8 cellular contexts compared by ENCODE assay signal in genomic region chr1:25430073-25430665, GRCh38. TPM values are rescaled to one million over a fixed set of nuclear protein-coding genes. Genes with fewer than 3 reads are reported as not detected.
A peak's percentile ranks its signal among the peaks of the same experiment; 100 is the strongest.
DNase-seq lines count a peak whose midpoint lies in the region; ATAC-seq and TF ChIP-seq lines count a peak whose summit lies in the region.

No MANE protein-coding gene starts in this region.

- no peaks in the 10 kb centered on the region for H3K9me3 Mint-ChIP-seq in H9

- DNase-seq in GDM1 (lab: John Stamatoyannopoulos, UW) (peak; percentile 84), H9 (peak; percentile 73), M059J (ENCODE audit: low read depth) (peak; percentile 82), RWPE2 (ENCODE audit: low spot score) (peak; percentile 75), foreskin keratinocyte (no peak)
- peak; percentile 95 for DNase-seq in activated effector memory CD4-positive, alpha-beta T cell treated with anti-CD3 and anti-CD28 coated beads, Interleukin-2, amount 50 U/mL, for 16 hours

- H2BK120ac ChIP-seq in H9 (ENCODE audit: low read depth, low read length, poor library complexity, severe bottlenecking), result no peak overlapping the region

- H3K9ac ChIP-seq in H9 (ENCODE audit: extremely low read depth, insufficient read length, low read length) (peak overlapping the region; percentile 67), subcutaneous abdominal adipose tissue (ENCODE audit: low read length in 5 of 5) (peak overlapping the region; percentile 59 to 87 (median 78))

- H3K79me2 ChIP-seq in H9 (ENCODE audit: insufficient read depth, low read length), result no peaks in the 10 kb centered on the region

- H2BK12ac ChIP-seq in H9 (ENCODE audit: insufficient read length, low read depth, low read length), result no peak overlapping the region

- peak overlapping the region; percentile 96 for H3K4me2 ChIP-seq in H9 (ENCODE audit: insufficient read depth, insufficient read length, low read length)

- peaks cover 13 to 15% of the 10 kb centered on the region in 2 experiments for H3K4me1 Mint-ChIP-seq in H9

- H3K9me3 ChIP-seq in H9 (ENCODE audit: control insufficient read depth, low read depth, low read length) (no peaks in the 10 kb centered on the region), RWPE2 (ENCODE audit: severe bottlenecking) (no peaks in the 10 kb centered on the region), neuron (ENCODE audit: low read length) (no peaks in the 10 kb centered on the region), subcutaneous abdominal adipose tissue (ENCODE audit: control insufficient read depth in 5 of 5, low read length in 5 of 5) (no peaks in the 10 kb centered on the region)

- ATAC-seq in RWPE2 (ENCODE audit: low read depth), result peak; percentile 54
- peak; percentile 63 for ATAC-seq in foreskin keratinocyte

- H2BK5ac ChIP-seq in H9 (ENCODE audit: insufficient read length, low read length), result no peak overlapping the region

- H3K4ac ChIP-seq in H9 (ENCODE audit: low read depth, low read length), result no peak overlapping the region

- H3K36me3 ChIP-seq in RWPE2 (ENCODE audit: low read depth) (no peaks in the 10 kb centered on the region), neuron (ENCODE audit: insufficient read depth, low read length) (no peaks in the 10 kb centered on the region), subcutaneous abdominal adipose tissue (ENCODE audit: control insufficient read depth in 5 of 5, insufficient read depth in 5 of 5, low read length in 5 of 5) (no peaks in the 10 kb centered on the region)

- H2AFZ ChIP-seq in H9 (ENCODE audit: low read length) (peak overlapping the region; percentile 60), neuron (ENCODE audit: low read depth, low read length) (peak overlapping the region; percentile 98)

- no peak overlapping the region for H3K18ac ChIP-seq in H9 (ENCODE audit: insufficient read length, low read depth, low read length)

- TF ChIP-seq CTCF in H9 (conservative IDR thresholded peaks at IDR 0.05) (no peak), RWPE2 (IDR thresholded peaks at IDR 0.05; ENCODE audit: poor library complexity, severe bottlenecking) (no peak), foreskin keratinocyte (conservative IDR thresholded peaks at IDR 0.05) (no peak)

- H4K91ac ChIP-seq in H9 (ENCODE audit: insufficient read length, low read depth, low read length), result no peak overlapping the region

- no peak overlapping the region for H3K56ac ChIP-seq in H9 (ENCODE audit: insufficient read length, low read depth, low read length)

- no peaks in the 10 kb centered on the region for H3K36me3 Mint-ChIP-seq in H9 (ENCODE audit: insufficient read depth in 1 of 3, low read depth in 3 of 3)

- H3K4me3 Mint-ChIP-seq in H9, result peak overlapping the region; percentile 89 to 95

- H3K27me3 Mint-ChIP-seq in H9 (ENCODE audit: low read depth), result peaks cover 16% of the 10 kb centered on the region

- peaks cover 3% of the 10 kb centered on the region for H3K23me2 ChIP-seq in H9 (ENCODE audit: insufficient read length, low read depth, low read length, poor library complexity, severe bottlenecking)

- H3K27ac ChIP-seq in H9 (ENCODE audit: insufficient read length, low read depth, low read length), result no peak overlapping the region
- H3K27ac ChIP-seq in RWPE2 (ENCODE audit: poor library complexity, severe bottlenecking), result peak overlapping the region; percentile 44
- H3K27ac ChIP-seq in foreskin keratinocyte, result peak overlapping the region; percentile 64
- H3K27ac ChIP-seq in subcutaneous abdominal adipose tissue (ENCODE audit: low read depth, low read length), result peak overlapping the region; percentile 98

- no CpG with 5 or more reads among the region's 64 CpGs for WGBS in H9 (ENCODE audit: extremely low coverage, insufficient read length, low lambda C conversion rate)

- H4K8ac ChIP-seq in H9 (replicated peaks; ENCODE audit: insufficient read length, low read depth, low read length), result no peak overlapping the region

- H3K27me3 ChIP-seq in H9 (ENCODE audit: insufficient read depth, low read length) (no peaks in the 10 kb centered on the region), RWPE2 (ENCODE audit: insufficient read depth, poor library complexity, severe bottlenecking) (no peaks in the 10 kb centered on the region), foreskin keratinocyte (no peaks in the 10 kb centered on the region), neuron (ENCODE audit: insufficient read depth, low read length) (no peaks in the 10 kb centered on the region), subcutaneous abdominal adipose tissue (ENCODE audit: control insufficient read depth in 5 of 5, insufficient read depth in 4 of 5, low read length in 5 of 5) (no peaks in the 10 kb centered on the region)

- no peaks in the 10 kb centered on the region for H3K79me1 ChIP-seq in H9 (ENCODE audit: insufficient read depth, low read depth, low read length, poor library complexity, severe bottlenecking)

- H3T11ph ChIP-seq in H9 (ENCODE audit: low read length), result no peak overlapping the region

- H3K14ac ChIP-seq in H9 (ENCODE audit: insufficient read depth, low read length), result no peak overlapping the region; the same call in 1 of the 2 replicates

- H3K27ac Mint-ChIP-seq in H9, result peak overlapping the region in 2 of 3 experiments; percentile 70 to 97; a peak in 4 of 7 replicates

- H4K5ac ChIP-seq in H9 (ENCODE audit: insufficient read length, low read depth, low read length), result no peak overlapping the region

- H3K4me1 ChIP-seq in H9 (ENCODE audit: insufficient read depth, low read length) (no peaks in the 10 kb centered on the region), RWPE2 (ENCODE audit: insufficient read depth, poor library complexity, severe bottlenecking) (peaks cover 22% of the 10 kb centered on the region), foreskin keratinocyte (peaks cover 10% of the 10 kb centered on the region), neuron (ENCODE audit: insufficient read depth, low read length) (peaks cover 17% of the 10 kb centered on the region), subcutaneous abdominal adipose tissue (ENCODE audit: control insufficient read depth in 5 of 5, insufficient read depth in 5 of 5, low read length in 5 of 5) (peaks cover 2 to 42% (median 37%) of the 10 kb centered on the region in 5 donors)

- H3K4me3 ChIP-seq in RWPE2 (ENCODE audit: severe bottlenecking), result peak overlapping the region; percentile 83
- H3K4me3 ChIP-seq in neuron (ENCODE audit: low read length), result peak overlapping the region; percentile 81
- H3K4me3 ChIP-seq in subcutaneous abdominal adipose tissue (ENCODE audit: low read depth in 1 of 5, low read length in 5 of 5), result peak overlapping the region; percentile 71 to 90 (median 84)

- H2BK20ac ChIP-seq in H9 (ENCODE audit: low read depth, low read length, poor library complexity, severe bottlenecking), result no peak overlapping the region

- no peaks in the 10 kb centered on the region for H4K20me1 ChIP-seq in H9 (ENCODE audit: control insufficient read depth, insufficient read depth, insufficient read length)

- no peak overlapping the region for H2AK5ac ChIP-seq in H9 (ENCODE audit: insufficient read length, low read length)

- H2BK15ac ChIP-seq in H9 (ENCODE audit: low read depth, low read length), result no peak overlapping the region

- H3K23ac ChIP-seq in H9 (ENCODE audit: insufficient read length, low read depth, low read length), result no peak overlapping the region

RNA-seq across cellular contexts. Expression of gene MACO1, which starts 0.5 kb away (rescaled TPM):
- total RNA-seq in H9 (2021) (15.6 and 16.3 TPM in 2 replicates), foreskin keratinocyte (12.6 and 15.9 TPM in 2 replicates)
- 16.0 and 23.5 TPM in 2 replicates for total RNA-seq in M059J (2014; rRNA removed; shearing (Covaris generic))
- polyA plus RNA-seq in foreskin keratinocyte, result 7.8 and 7.9 TPM in 2 replicates

RNA-seq across cellular contexts. Expression of gene RHCE, which starts 9.5 kb away (rescaled TPM):
- 0.26 and 0.90 TPM in 2 replicates for total RNA-seq in H9 (2021)
- total RNA-seq in M059J (2014; rRNA removed; shearing (Covaris generic)), result 0.42 and 1.4 TPM in 2 replicates
- 0.07 and 0.10 TPM in 2 replicates for total RNA-seq in foreskin keratinocyte
- polyA plus RNA-seq in foreskin keratinocyte, result 0.12 TPM in 1 of 2 replicates, not detected in the other

Comparison
In these comparisons a context has a peak if more than half of its experiments do, and no peak if none do; other contexts are left out.
1. DNase-seq: peak in GDM1 (single experiment), H9 (single experiment), M059J (single experiment), RWPE2 (single experiment) and activated effector memory CD4-positive, alpha-beta T cell treated with anti-CD3 and anti-CD28 coated beads, Interleukin-2, amount 50 U/mL, for 16 hours (single experiment); none in foreskin keratinocyte (0 of 2).
2. Peak in every context shown above with its lines, with median percentiles within 50 percentile points of each other: H3K4me3 ChIP-seq.